ENCODE assay signal across 17 cellular contexts in genomic region chr5:89297111-89297510, GRCh38.
DNase-seq lines count a peak whose midpoint lies in the region; ATAC-seq, FAIRE-seq and TF ChIP-seq lines count a peak whose summit lies in the region.
"Had no signal": no experiment of that assay in that cellular context is flagged by ENCODE, and none has a peak within 500 bp of the region (broad histone marks: within the 10 kb centered on the region; RNA-seq: fewer than 3 reads in every experiment).

No MANE protein-coding gene starts in this region.

- POLR2A ChIA-PET in activated CD4-positive, alpha-beta T cell treated with anti-CD3 and anti-CD28 coated beads for 36 hours (lab: Charles Lee) = no interaction called here
- POLR2A ChIA-PET in GM12878 (lab: Charles Lee) = interaction anchor here (1.7 kb wide), 1 partner anchor 17 kb away, joined by 6 read pairs; no protein-coding TSS in a partner anchor

- no peak overlapping the region for H3K4me3 Mint-ChIP-seq in activated CD4-positive, alpha-beta T cell treated with anti-CD3 and anti-CD28 coated beads for 36 hours
- H3K4me3 Mint-ChIP-seq: CD14-positive monocyte had no signal

- H3K4me3 ChIP-seq in GM12878 = no peak overlapping the region
- H3K4me3 ChIP-seq: K562, SJCRH30 had no signal

- H3K4me1 ChIP-seq in GM12878 (ENCODE audit: control insufficient read depth, insufficient read depth, low read length) = peaks cover 22% of the 10 kb centered on the region

- ATAC-seq in activated CD4-positive, alpha-beta T cell treated with anti-CD3 and anti-CD28 coated beads for 36 hours = peak; percentile 79
- ATAC-seq in GM18517 (IDR thresholded peaks at IDR 0.05; ENCODE audit: unreplicated experiment) (peak; percentile 35), HG02938 (IDR thresholded peaks at IDR 0.05; ENCODE audit: unreplicated experiment) (peak; percentile 37), GM12878 (peak; percentile 69)
- ATAC-seq: K562, Panc1 had no signal

- H3K4me1 Mint-ChIP-seq in activated CD4-positive, alpha-beta T cell treated with anti-CD3 and anti-CD28 coated beads for 36 hours = peaks cover 2% of the 10 kb centered on the region

- H3K27me3 ChIP-seq in GM12878 (replicated peaks in 1 of 2; ENCODE audit: control insufficient read depth in 2 of 2, insufficient read depth in 2 of 2, low read length in 1 of 2) = no peaks in the 10 kb centered on the region
- H3K27me3 ChIP-seq: SJCRH30 had no signal

- H3K27me3 Mint-ChIP-seq in activated CD4-positive, alpha-beta T cell treated with anti-CD3 and anti-CD28 coated beads for 36 hours = peaks cover 3% of the 10 kb centered on the region

- H3K27ac Mint-ChIP-seq in activated CD4-positive, alpha-beta T cell treated with anti-CD3 and anti-CD28 coated beads for 36 hours = no peak overlapping the region

- H3K27ac ChIP-seq in GM12878 (ENCODE audit: control insufficient read depth, insufficient read depth) = 0 out of 2 replicates have a peak overlapping the region, but pooled peaks have one; percentile 16
- H3K27ac ChIP-seq: 22Rv1, SJCRH30 had no signal

- no peaks in the 10 kb centered on the region for H3K36me3 Mint-ChIP-seq in activated CD4-positive, alpha-beta T cell treated with anti-CD3 and anti-CD28 coated beads for 36 hours (ENCODE audit: low read depth)
- H3K36me3 Mint-ChIP-seq: CD14-positive monocyte had no signal

- H4K20me1 ChIP-seq in GM12878 (ENCODE audit: control insufficient read depth, insufficient read depth) = no peaks in the 10 kb centered on the region

- no peak overlapping the region for H2AFZ ChIP-seq in GM12878 (ENCODE audit: control insufficient read depth, low read depth, low read length)

- in situ Hi-C loops in GM12878 (cut with MboI) = no loop called here

- SMC1A ChIA-PET in GM12878 (lab: Charles Lee; ENCODE audit: uncharacterized antibody, unreplicated experiment) = interaction anchor here (1.0 to 3.1 kb wide), 5 partner anchors 12 to 153 kb away, joined by 3 to 16 read pairs (median 5); no protein-coding TSS in a partner anchor

- FAIRE-seq in GM12878 (lab: Jason Lieb, UNC) = no peak
- FAIRE-seq: H54, K562 had no signal

- TF ChIP-seq CTCF in GM12878 (IDR thresholded peaks at IDR 0.05 in 2 of 3, conservative IDR thresholded peaks at IDR 0.05 in 1 of 3; ENCODE audit: control insufficient read depth in 2 of 3, extremely low read depth in 1 of 3, insufficient read depth in 1 of 3, low read depth in 3 of 3, low read length in 3 of 3) = no peak

- peaks cover 2% of the 10 kb centered on the region; the same call in 1 of the 2 replicates for H3K79me2 ChIP-seq in GM12878 (ENCODE audit: control insufficient read depth, insufficient read depth, low read length)

- 29% methylated on average over 1 of the region's 1 CpG for WGBS in GM12878 (ENCODE audit: insufficient coverage, insufficient replicate concordance, low lambda C conversion rate, missing lambda C conversion rate)

- no peaks in the 10 kb centered on the region for H3K36me3 ChIP-seq in GM12878 (ENCODE audit: control insufficient read depth in 2 of 2, insufficient read depth in 2 of 2, low read length in 1 of 2)
- H3K36me3 ChIP-seq: SJCRH30 had no signal

- BruUV-seq in GM12878 (replicated peaks; lab: Mats Ljungman, UMichigan) = no TSS peak

- TF ChIP-seq POLR2A in GM12878 (IDR thresholded peaks at IDR 0.05; ENCODE audit: low read depth, low read length) = no peak

- peak in 1 of 2 experiments; percentile 79; a peak in 3 of 4 replicates for TF ChIP-seq EP300 in GM12878 (IDR thresholded peaks at IDR 0.05; ENCODE audit: borderline replicate concordance in 1 of 2, control insufficient read depth in 1 of 2, low read depth in 2 of 2, low read length in 2 of 2)

- peak; percentile 18; the same call in 1 of the 2 replicates for TF ChIP-seq RAD21 in GM12878 (IDR thresholded peaks at IDR 0.05; ENCODE audit: insufficient read depth, low read depth, low read length)

- intact Hi-C loops in activated CD4-positive, alpha-beta T cell treated with anti-CD3 and anti-CD28 coated beads for 36 hours (cut with DNase I, micrococcal nuclease) = no loop called here
- intact Hi-C loops in GM12878 (cut with micrococcal nuclease; ENCODE audit: unreplicated experiment) = no loop called here

- no peaks in the 10 kb centered on the region for H3K9me3 Mint-ChIP-seq in activated CD4-positive, alpha-beta T cell treated with anti-CD3 and anti-CD28 coated beads for 36 hours (ENCODE audit: low read depth)

- DNase-seq in activated CD4-positive, alpha-beta T cell treated with anti-CD3 and anti-CD28 coated beads for 36 hours = peak; percentile 28
- no peak for DNase-seq in activated CD4-positive, alpha-beta T cell treated with anti-CD3 and anti-CD28 coated beads for 48 hours
- DNase-seq in GM12878 (ENCODE audit: low read depth, low spot score) = no peak
- no peak for DNase-seq in iPS-NIHi7 (ENCODE audit: extremely low spot score)
- DNase-seq in nucleus accumbens (lab: John Stamatoyannopoulos, UW) = no peak
- no peak for DNase-seq in GDM1 (lab: John Stamatoyannopoulos, UW)
- DNase-seq: DMS79, NCI-H1105, NCI-H1694, SJCRH30 had no signal

- no peak overlapping the region for H3K9ac ChIP-seq in GM12878 (ENCODE audit: control insufficient read depth, insufficient read depth, low read length)

- H3K4me2 ChIP-seq in GM12878 (ENCODE audit: control insufficient read depth, insufficient read depth) = no peak overlapping the region

- CTCF ChIA-PET in activated CD4-positive, alpha-beta T cell treated with anti-CD3 and anti-CD28 coated beads for 36 hours (lab: Charles Lee) = no interaction called here
- CTCF ChIA-PET in GM12878 (lab: Yijun Ruan, JAX) = interaction anchor here (1.8 kb wide), 1 partner anchor 16 kb away, joined by 4 read pairs; no protein-coding TSS in a partner anchor

- peaks cover 5% of the 10 kb centered on the region; the same call in 2 of the 3 replicates for H3K9me3 ChIP-seq in GM12878 (replicated peaks; ENCODE audit: control insufficient read depth, insufficient read depth, low read length)
- H3K9me3 ChIP-seq: SJCRH30 had no signal

- RAD21 ChIA-PET in GM12878 (lab: Charles Lee; ENCODE audit: unreplicated experiment) = interaction anchor here (1.0 to 4.0 kb wide), 4 partner anchors 15 to 29 kb away, joined by 3 to 20 read pairs (median 6); no protein-coding TSS in a partner anchor

TF ChIP-seq in GM12878, 131 proteins besides CTCF, POLR2A, EP300 and RAD21 (continues in another document):
- TF ChIP-seq NR2F1 (conservative IDR thresholded peaks at IDR 0.05) = peak; percentile 81
- no peak for TF ChIP-seq HDAC6 (IDR thresholded peaks at IDR 0.05; ENCODE audit: unreplicated experiment)
- no peak for TF ChIP-seq SMAD1 (IDR thresholded peaks at IDR 0.05; ENCODE audit: low read depth, partially characterized antibody)
- TF ChIP-seq SPI1 (IDR thresholded peaks at IDR 0.05; ENCODE audit: borderline replicate concordance, insufficient read depth, low read depth, low read length) = no peak
- no peak for TF ChIP-seq PML (IDR thresholded peaks at IDR 0.05; ENCODE audit: low read length)
- TF ChIP-seq PRDM15 (CRISPR knock-in tag; IDR thresholded peaks at IDR 0.05) = no peak
- no peak for TF ChIP-seq RB1 (IDR thresholded peaks at IDR 0.05; ENCODE audit: borderline replicate concordance)
- TF ChIP-seq ZNF274 (IDR thresholded peaks at IDR 0.05; ENCODE audit: insufficient read depth, insufficient read length) = no peak
- no peak for TF ChIP-seq USF2 (IDR thresholded peaks at IDR 0.05; ENCODE audit: borderline replicate concordance, low read depth, low read length)
- no peak for TF ChIP-seq YBX1 (IDR thresholded peaks at IDR 0.05)
- TF ChIP-seq RBBP5 (conservative IDR thresholded peaks at IDR 0.05) = no peak
- no peak for TF ChIP-seq MXI1 (IDR thresholded peaks at IDR 0.05; ENCODE audit: low read depth, low read length)
- TF ChIP-seq IRF3 (IDR thresholded peaks at IDR 0.05) = no peak
- TF ChIP-seq NR2C1 (IDR thresholded peaks at IDR 0.05) = peak; percentile 60
